Comparison of ENCODE assay signal across 20 cellular contexts in genomic region chr11:111285205-111286079, GRCh38. TPM values are rescaled to one million over a fixed set of nuclear protein-coding genes. Genes with fewer than 3 reads are reported as not detected.
A peak's percentile ranks its signal among the peaks of the same experiment; 100 is the strongest.
DNase-seq lines count a peak whose midpoint lies in the region; ATAC-seq, FAIRE-seq and TF ChIP-seq lines count a peak whose summit lies in the region.
"Had no signal": no experiment of that assay in that cellular context is flagged by ENCODE, and none has a peak within 500 bp of the region (broad histone marks: within the 10 kb centered on the region; RNA-seq: fewer than 3 reads in every experiment).

No MANE protein-coding gene starts in this region.

- H3K9me1 ChIP-seq in IMR-90 (ENCODE audit: insufficient read depth, low read length), result no peaks in the 10 kb centered on the region

- no peak overlapping the region for H3K4me2 ChIP-seq in IMR-90 (ENCODE audit: low read depth, low read length)
- no peak overlapping the region for H3K4me2 ChIP-seq in astrocyte (ENCODE audit: low read length)
- H3K4me2 ChIP-seq in mesenchymal stem cell (ENCODE audit: low read length, poor library complexity, severe bottlenecking), result no peak overlapping the region

- H3K9ac ChIP-seq in IMR-90 (ENCODE audit: low read depth, low read length), result no peak overlapping the region
- H3K9ac ChIP-seq in astrocyte (ENCODE audit: low read length), result no peak overlapping the region
- H3K9ac ChIP-seq in mesenchymal stem cell (ENCODE audit: low read length), result no peak overlapping the region

- peaks cover 19% of the 10 kb centered on the region for H3K27me3 ChIP-seq in IMR-90 (ENCODE audit: control insufficient read depth, insufficient read depth, low read length)
- peaks cover 10% of the 10 kb centered on the region for H3K27me3 ChIP-seq in astrocyte (ENCODE audit: insufficient read depth, low read length)
- peaks cover 12 to 21% of the 10 kb centered on the region in 2 experiments for H3K27me3 ChIP-seq in mesenchymal stem cell (ENCODE audit: control insufficient read depth in 1 of 2, insufficient read depth in 1 of 2, low read length in 2 of 2)

- H3K27ac ChIP-seq in IMR-90 (ENCODE audit: insufficient read depth, low read length), result no peak overlapping the region
- no peak overlapping the region for H3K27ac ChIP-seq in astrocyte (ENCODE audit: low read depth, low read length)
- no peak overlapping the region for H3K27ac ChIP-seq in mesenchymal stem cell (ENCODE audit: low read length, poor library complexity, severe bottlenecking)

- intact Hi-C loops in IMR-90 (cut with micrococcal nuclease) (no loop called here), head of caudate nucleus (cut with DNase I) (loop anchor here (5.0 kb wide), 1 partner anchor 137 kb away; no protein-coding TSS in a partner anchor)

- H4K20me1 ChIP-seq in IMR-90 (ENCODE audit: insufficient read depth, low read length) (no peaks in the 10 kb centered on the region), astrocyte (ENCODE audit: insufficient read depth, low read length) (no peaks in the 10 kb centered on the region)

- H3K4me1 ChIP-seq in IMR-90 (ENCODE audit: control insufficient read depth, insufficient read depth, low read length), result no peaks in the 10 kb centered on the region
- H3K4me1 ChIP-seq in astrocyte (ENCODE audit: insufficient read depth, low read length), result no peaks in the 10 kb centered on the region
- peaks cover 2% of the 10 kb centered on the region for H3K4me1 ChIP-seq in mesenchymal stem cell (ENCODE audit: control insufficient read depth, insufficient read depth, low read depth, low read length)
- H3K4me1 ChIP-seq: BE2C had no signal

- POLR2A ChIA-PET in IMR-90 (lab: Charles Lee; ENCODE audit: unreplicated experiment), result no interaction called here

- H3K18ac ChIP-seq in IMR-90 (ENCODE audit: low read depth, low read length) (no peak overlapping the region), mesenchymal stem cell (ENCODE audit: low read depth in 1 of 2, low read length in 2 of 2) (peak overlapping the region in 1 of 2 experiments; percentile 29)

- FAIRE-seq in astrocyte (lab: Jason Lieb, UNC) (no peak), GM12891 (lab: Jason Lieb, UNC) (no peak)

- H3K23ac ChIP-seq in IMR-90 (ENCODE audit: low read depth, low read length) (no peak overlapping the region), mesenchymal stem cell (ENCODE audit: low read length in 2 of 2) (no peak overlapping the region)

- H3K79me2 ChIP-seq in astrocyte (ENCODE audit: insufficient read depth, low read length), result no peaks in the 10 kb centered on the region

- peak overlapping the region; percentile 49 for H3K27ac Mint-ChIP-seq in astrocyte (ENCODE audit: unreplicated experiment)
- H3K27ac Mint-ChIP-seq in stimulated activated memory B cell treated with anti-CD40 and anti-IgM and Interleukin-4, amounts not matched to agents 10 μg/mL and 1 μg/mL and 100 μg/mL, for 72 hours, result peak overlapping the region; percentile 63
- H3K27ac Mint-ChIP-seq: CD8-positive, alpha-beta T cell; H9; IgD-negative memory B cell had no signal

- H4K8ac ChIP-seq in IMR-90 (ENCODE audit: low read depth in 2 of 2, low read length in 2 of 2) (no peak overlapping the region), mesenchymal stem cell (ENCODE audit: low read length) (no peak overlapping the region)

- H2BK12ac ChIP-seq in mesenchymal stem cell (ENCODE audit: low read length in 2 of 2), result no peak overlapping the region

- dilution Hi-C loops in IMR-90 (cut with HindIII; ENCODE audit: low sequenced_read_pairs, unreplicated experiment), result no loop called here

- no peak for TF ChIP-seq CTCF in IMR-90 (conservative IDR thresholded peaks at IDR 0.05; ENCODE audit: low read depth, low read length)
- no peak for TF ChIP-seq CTCF in astrocyte (IDR thresholded peaks at IDR 0.05; ENCODE audit: insufficient read depth, low read depth, low read length)

- WGBS in IMR-90 (ENCODE audit: extremely low coverage in 2 of 2, insufficient read length in 1 of 2), 2 experiments, result 67% methylated on average over 4 of the region's 18 CpGs; no CpG with 5 or more reads in 1 of the 2 experiments
- WGBS in mesenchymal stem cell, result 81% methylated on average over 18 of the region's 18 CpGs

- ATAC-seq in IMR-90 (ENCODE audit: low read depth) (no peak), GM18505 (IDR thresholded peaks at IDR 0.05; ENCODE audit: unreplicated experiment) (no peak)
- no peak for ATAC-seq in stimulated activated memory B cell treated with anti-CD40 and anti-IgM and Interleukin-4, amounts not matched to agents 10 μg/mL and 1 μg/mL and 100 μg/mL, for 72 hours
- ATAC-seq: CD8-positive, alpha-beta T cell had no signal

- H3K4ac ChIP-seq in IMR-90 (ENCODE audit: low read depth, low read length) (no peak overlapping the region), mesenchymal stem cell (ENCODE audit: low read depth in 1 of 2, low read length in 2 of 2) (no peak overlapping the region)

- no peak overlapping the region for H3K14ac ChIP-seq in IMR-90 (replicated peaks; ENCODE audit: low read depth, low read length)
- H3K14ac ChIP-seq in mesenchymal stem cell (ENCODE audit: low read length in 2 of 2), result peak overlapping the region in 1 of 2 experiments; percentile 58

- no peaks in the 10 kb centered on the region for H3K9me3 Mint-ChIP-seq in astrocyte (ENCODE audit: unreplicated experiment)
- H3K9me3 Mint-ChIP-seq in stimulated activated memory B cell treated with anti-CD40 and anti-IgM and Interleukin-4, amounts not matched to agents 10 μg/mL and 1 μg/mL and 100 μg/mL, for 72 hours, result no peaks in the 10 kb centered on the region
- H3K9me3 Mint-ChIP-seq: CD8-positive, alpha-beta T cell; H9; IgD-negative memory B cell had no signal

- CTCF ChIA-PET in IMR-90 (lab: Yijun Ruan, JAX), result interaction anchor here (4.0 kb wide), 1 partner anchor 137 kb away, joined by 21 read pairs; no protein-coding TSS in a partner anchor

- H2AK5ac ChIP-seq in IMR-90 (ENCODE audit: low read depth, low read length) (no peak overlapping the region; the same call in 1 of the 2 replicates), mesenchymal stem cell (ENCODE audit: low read length, severe bottlenecking) (no peak overlapping the region)

- no peak overlapping the region for H3K56ac ChIP-seq in IMR-90 (ENCODE audit: extremely low read depth, insufficient read depth, low read length)

- H3K27me3 Mint-ChIP-seq in astrocyte (ENCODE audit: low read depth, unreplicated experiment), result peaks cover 6% of the 10 kb centered on the region
- no peaks in the 10 kb centered on the region for H3K27me3 Mint-ChIP-seq in stimulated activated memory B cell treated with anti-CD40 and anti-IgM and Interleukin-4, amounts not matched to agents 10 μg/mL and 1 μg/mL and 100 μg/mL, for 72 hours
- H3K27me3 Mint-ChIP-seq: IgD-negative memory B cell had no signal

- DNase-seq in IMR-90 (no peak), astrocyte (ENCODE audit: low read depth) (no peak), mesenchymal stem cell (no peak), GM12891 (ENCODE audit: insufficient read length, low spot score) (no peak), head of caudate nucleus (no peak)
- DNase-seq: ACHN; BE2C; CD8-positive, alpha-beta T cell; H9; NCI-H1417 treated with DMSO at 0.1 percent for 48 hours; NCI-H2029; NCI-H526; NK-92 treated with Interleukin-12 subunit alpha and Interleukin-12 subunit beta, amount 100 ng/mL, for 24 hours; OCI-M1; RPMI8226 had no signal

- H3K9me3 ChIP-seq in IMR-90 (ENCODE audit: control insufficient read depth, insufficient read depth, low read length), result no peaks in the 10 kb centered on the region
- H3K9me3 ChIP-seq in astrocyte (ENCODE audit: insufficient read depth, low read depth, low read length), result no peaks in the 10 kb centered on the region
- no peaks in the 10 kb centered on the region for H3K9me3 ChIP-seq in mesenchymal stem cell (ENCODE audit: control insufficient read depth, low read length)
- H3K9me3 ChIP-seq: BE2C had no signal

- H3K36me3 ChIP-seq in IMR-90 (ENCODE audit: control insufficient read depth, insufficient read depth, low read length) (no peaks in the 10 kb centered on the region), astrocyte (ENCODE audit: insufficient read depth, low read length) (no peaks in the 10 kb centered on the region), mesenchymal stem cell (ENCODE audit: control insufficient read depth in 1 of 2, insufficient read depth in 2 of 2, low read depth in 1 of 2, low read length in 2 of 2) (no peaks in the 10 kb centered on the region)
- H3K36me3 ChIP-seq: BE2C had no signal

- H3K4me3 ChIP-seq in IMR-90 (ENCODE audit: insufficient read depth, low read depth, low read length), result no peak overlapping the region
- no peak overlapping the region for H3K4me3 ChIP-seq in astrocyte (ENCODE audit: insufficient read depth, low read depth, low read length)
- H3K4me3 ChIP-seq in mesenchymal stem cell (ENCODE audit: insufficient read depth in 1 of 2, low read depth in 1 of 2, low read length in 2 of 2), result no peak overlapping the region

- H3K4me3 Mint-ChIP-seq in astrocyte (ENCODE audit: unreplicated experiment), result no peak overlapping the region
- H3K4me3 Mint-ChIP-seq in stimulated activated memory B cell treated with anti-CD40 and anti-IgM and Interleukin-4, amounts not matched to agents 10 μg/mL and 1 μg/mL and 100 μg/mL, for 72 hours, result no peak overlapping the region
- H3K4me3 Mint-ChIP-seq: CD8-positive, alpha-beta T cell; H9 had no signal

- H2BK5ac ChIP-seq in IMR-90 (ENCODE audit: low read depth, low read length, poor library complexity, severe bottlenecking), result no peak overlapping the region
- H2BK5ac ChIP-seq in mesenchymal stem cell (ENCODE audit: low read depth, low read length, poor library complexity, severe bottlenecking), result no peak overlapping the region

- no peak overlapping the region for H4K91ac ChIP-seq in IMR-90 (ENCODE audit: insufficient read depth, low read depth, low read length)
- no peak overlapping the region for H4K91ac ChIP-seq in mesenchymal stem cell (ENCODE audit: low read length)

- H3K4me1 Mint-ChIP-seq in astrocyte (ENCODE audit: low read depth, unreplicated experiment), result no peaks in the 10 kb centered on the region
- H3K4me1 Mint-ChIP-seq in stimulated activated memory B cell treated with anti-CD40 and anti-IgM and Interleukin-4, amounts not matched to agents 10 μg/mL and 1 μg/mL and 100 μg/mL, for 72 hours, result peaks cover 7% of the 10 kb centered on the region
- H3K4me1 Mint-ChIP-seq: H9 had no signal

- no TSS peak for BruUV-seq in IMR-90 (replicated peaks; lab: Mats Ljungman, UMichigan)

- no peak for TF ChIP-seq POLR2A in IMR-90 (IDR thresholded peaks at IDR 0.05; ENCODE audit: low read depth, low read length)
- no peak for TF ChIP-seq POLR2A in GM12891 (IDR thresholded peaks at IDR 0.05; ENCODE audit: low read depth, low read length)
- no peak for TF ChIP-seq POLR2A in GM18505 (IDR thresholded peaks at IDR 0.05; ENCODE audit: borderline replicate concordance, extremely low read depth, insufficient read depth, insufficient read length)

- no peak overlapping the region for H2AK9ac ChIP-seq in IMR-90 (replicated peaks; ENCODE audit: low read depth, low read length, poor library complexity)

- H2BK20ac ChIP-seq in IMR-90 (ENCODE audit: low read depth, low read length), result no peak overlapping the region

- H2AFZ ChIP-seq in IMR-90 (replicated peaks; ENCODE audit: low read length, poor library complexity) (peak overlapping the region; percentile 27), astrocyte (ENCODE audit: low read depth, low read length) (no peak overlapping the region), mesenchymal stem cell (ENCODE audit: low read depth, low read length) (peak overlapping the region; percentile 37)

- in situ Hi-C loops in IMR-90 (cut with MboI; ENCODE audit: low sequenced_read_pairs), result loop anchor here (10.0 kb wide), 1 partner anchor 489 kb away; no protein-coding TSS in a partner anchor

- TF ChIP-seq RAD21 in IMR-90 (IDR thresholded peaks at IDR 0.05; ENCODE audit: low read length), result no peak

- no peak overlapping the region for H2BK15ac ChIP-seq in IMR-90 (ENCODE audit: low read depth, low read length)
- no peak overlapping the region for H2BK15ac ChIP-seq in mesenchymal stem cell (ENCODE audit: low read depth, poor library complexity, severe bottlenecking)

- no peak overlapping the region for H4K5ac ChIP-seq in IMR-90 (ENCODE audit: low read depth, low read length)

- H3K36me3 Mint-ChIP-seq in astrocyte (ENCODE audit: low read depth, unreplicated experiment), result no peaks in the 10 kb centered on the region
- H3K36me3 Mint-ChIP-seq in stimulated activated memory B cell treated with anti-CD40 and anti-IgM and Interleukin-4, amounts not matched to agents 10 μg/mL and 1 μg/mL and 100 μg/mL, for 72 hours, result no peaks in the 10 kb centered on the region
- H3K36me3 Mint-ChIP-seq: CD8-positive, alpha-beta T cell; IgD-negative memory B cell had no signal

- H3K79me1 ChIP-seq in IMR-90 (ENCODE audit: low read depth in 1 of 2, low read length in 2 of 2) (no peaks in the 10 kb centered on the region), mesenchymal stem cell (replicated peaks; ENCODE audit: low read length, poor library complexity, severe bottlenecking) (no peaks in the 10 kb centered on the region)

- H2BK120ac ChIP-seq in IMR-90 (ENCODE audit: low read depth, low read length) (no peak overlapping the region), mesenchymal stem cell (ENCODE audit: low read depth, low read length) (no peak overlapping the region)

RNA-seq across cellular contexts. Expression of gene POU2AF3, which starts 12.9 kb away (rescaled TPM):
- total RNA-seq in IMR-90 (2012; rRNA removed) (not detected in 2 replicates), astrocyte (0.27 TPM in 1 of 2 replicates, not detected in the other)
- 0.17 TPM in 1 of 2 replicates, not detected in the other for polyA plus RNA-seq in IMR-90 (2012; rRNA removed)
- polyA plus RNA-seq in IMR-90 (2012; cell fraction: cytosol; rRNA removed), result 0.04 TPM in 1 of 2 replicates, not detected in the other
- polyA plus RNA-seq in IMR-90 (2012; cell fraction: nucleus; rRNA removed; ENCODE audit: low replicate concordance), result 0.32 and 0.77 TPM in 2 replicates
- polyA plus RNA-seq in mesenchymal stem cell (2013, experiment 1 of 2), result 0.04 TPM
- not detected for polyA plus RNA-seq in mesenchymal stem cell (2013, experiment 2 of 2)
- 0.44 TPM for polyA plus RNA-seq in GM12891 (2012; ENCODE audit: low read depth, missing spikeins)
- total RNA-seq: CD8-positive, alpha-beta T cell; Daoy; LHCN-M2 had no signal

RNA-seq across cellular contexts. Expression of gene POU2AF2, which starts 39.9 kb away (rescaled TPM):
- total RNA-seq in IMR-90 (2012; rRNA removed) (not detected in 2 replicates), astrocyte (not detected in 2 replicates)
- polyA plus RNA-seq in IMR-90 (2012; rRNA removed), result not detected in 2 replicates
- polyA plus RNA-seq in IMR-90 (2012; cell fraction: cytosol; rRNA removed), result 0.04 TPM in 1 of 2 replicates, not detected in the other
- polyA plus RNA-seq in IMR-90 (2012; cell fraction: nucleus; rRNA removed; ENCODE audit: low replicate concordance), result not detected in 2 replicates
- polyA plus RNA-seq in mesenchymal stem cell (2013, experiment 1 of 2), result not detected
- polyA plus RNA-seq in mesenchymal stem cell (2013, experiment 2 of 2), result not detected
- polyA plus RNA-seq in GM12891 (2012; ENCODE audit: low read depth, missing spikeins), result not detected
- total RNA-seq: CD8-positive, alpha-beta T cell; Daoy; H9; LHCN-M2 had no signal
- polyA plus RNA-seq: IgD-negative memory B cell had no signal
